In genomic region chr18:31493171-31493570, GRCh38 we compare ENCODE assay signal across 28 cellular contexts. TPM values are rescaled to one million over a fixed set of nuclear protein-coding genes. Genes with fewer than 3 reads are reported as not detected.
"Had no signal": no experiment of that assay in that cellular context is flagged by ENCODE, and none has a peak within 500 bp of the region (broad histone marks: within the 10 kb centered on the region; RNA-seq: fewer than 3 reads in every experiment).

No MANE protein-coding gene starts in this region.

- H3K27me3 ChIP-seq: foreskin keratinocyte had no signal

- H3K36me3 ChIP-seq: esophagus muscularis mucosa, gastrocnemius medialis, heart left ventricle had no signal

- H3K27ac ChIP-seq: esophagus muscularis mucosa, foreskin keratinocyte, gastrocnemius medialis, heart left ventricle, VCaP had no signal

- H3K9me3 ChIP-seq: esophagus muscularis mucosa, gastrocnemius medialis, heart left ventricle had no signal

- ATAC-seq: activated CD8-positive, alpha-beta T cell treated with anti-CD3 and anti-CD28 coated beads for 36 hours; activated T-cell treated with anti-CD3 and anti-CD28 coated beads, Interleukin-2, amount 50 U/mL, for 4 hours; activated T-helper 17 cell treated with anti-CD3 and anti-CD28 coated beads, Interleukin-2, amount 50 U/mL, for 72 hours; effector memory CD8-positive, alpha-beta T cell; foreskin keratinocyte; gastrocnemius medialis; heart left ventricle; WTC11 had no signal

- H3K4me1 ChIP-seq: gastrocnemius medialis had no signal

- H3K4me3 ChIP-seq: esophagus muscularis mucosa, gastrocnemius medialis, heart left ventricle had no signal

- DNase-seq: activated CD4-positive, alpha-beta T cell treated with anti-CD3 and anti-CD28 coated beads for 48 hours; activated CD4-positive, alpha-beta T cell treated with anti-CD3 and anti-CD28 coated beads, Interleukin-2, amount 50 U/mL, for 1 hour; activated CD4-positive, alpha-beta T cell treated with anti-CD3 and anti-CD28 coated beads, Interleukin-2, amount 50 U/mL, for 48 hours; activated CD8-positive, alpha-beta memory T cell treated with anti-CD3 and anti-CD28 coated beads for 24 hours; activated CD8-positive, alpha-beta T cell treated with anti-CD3 and anti-CD28 coated beads for 36 hours; activated effector memory CD4-positive, alpha-beta T cell treated with Interleukin-2 at 50 U/mL for 16 hours; activated gamma-delta T cell treated with Interleukin-2 at 50 U/mL for 16 hours; activated naive CD4-positive, alpha-beta T cell treated with anti-CD3 and anti-CD28 coated beads, Interleukin-2, amount 50 U/mL, for 16 hours; activated naive CD4-positive, alpha-beta T cell treated with Interleukin-2 at 50 U/mL for 16 hours; activated T-cell treated with anti-CD3 and anti-CD28 coated beads, Interleukin-2, amount 50 U/mL, for 4 hours; amniotic stem cell; anterior cingulate cortex; caudate nucleus; cortex of kidney; dermis blood vessel endothelial cell; effector CD4-positive, alpha-beta T cell; effector memory CD8-positive, alpha-beta T cell; erythroblast; foreskin keratinocyte; gastrocnemius medialis; glutamatergic neuron; heart left ventricle; T-helper 2 cell had no signal

RNA-seq across cellular contexts. Expression of gene DSG3, which starts 45.6 kb away (rescaled TPM):
- total RNA-seq: activated CD8-positive, alpha-beta T cell treated with anti-CD3 and anti-CD28 coated beads for 36 hours; activated T-cell treated with anti-CD3 and anti-CD28 coated beads, Interleukin-2, amount 50 U/mL, for 4 hours; activated T-helper 17 cell treated with anti-CD3 and anti-CD28 coated beads, Interleukin-2, amount 50 U/mL, for 72 hours; chondrocyte; dermis blood vessel endothelial cell; gastrocnemius medialis had no signal
